Comparison of ENCODE assay signal across 27 cellular contexts in the genomic region with DNA sequence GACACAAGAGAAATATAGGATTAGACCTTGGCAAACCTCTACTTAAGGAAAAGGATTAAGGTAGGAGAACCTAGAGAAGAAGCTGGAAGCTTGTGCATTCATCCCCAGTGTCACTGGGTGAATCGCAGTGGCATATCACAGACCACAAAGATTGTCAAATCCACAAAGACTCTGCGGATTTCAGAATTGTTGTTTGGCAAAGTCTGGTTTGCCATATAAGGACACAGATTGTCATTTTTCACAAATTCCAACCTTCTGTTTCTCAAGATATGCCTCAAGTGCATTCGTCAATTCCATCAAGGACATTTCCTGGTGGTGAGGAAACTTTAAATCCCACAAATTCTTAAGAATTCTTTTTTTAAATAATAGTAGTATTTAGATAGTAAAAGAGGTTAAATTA.
"Had no signal": no experiment of that assay in that cellular context is flagged by ENCODE, and none has a peak within 500 bp of the region (broad histone marks: within the 10 kb centered on the region; RNA-seq: fewer than 3 reads in every experiment).

No MANE protein-coding gene starts in this region.

- H3K4me1 Mint-ChIP-seq: activated naive CD4-positive, alpha-beta T cell treated with anti-CD3 and anti-CD28 coated beads, Interleukin-2, amount 50 U/mL, for 24 hours; IgD-negative memory B cell had no signal

- H3K9me3 Mint-ChIP-seq: activated naive CD4-positive, alpha-beta T cell treated with anti-CD3 and anti-CD28 coated beads, Interleukin-2, amount 50 U/mL, for 24 hours; T-helper 1 cell treated with Interleukin-12 subunit alpha and Interleukin-12 subunit beta and Interleukin-4 antibody, amounts not matched to agents 30 μg/mL and 1 μg/mL, for 36 hours; WTC11 had no signal

- H3K4me3 Mint-ChIP-seq: activated CD8-positive, alpha-beta T cell treated with anti-CD3 and anti-CD28 coated beads, Interleukin-2, amount 10 ng/mL, durations not matched to agents 7 days and 5 days; activated naive CD4-positive, alpha-beta T cell treated with anti-CD3 and anti-CD28 coated beads, Interleukin-2, amount 50 U/mL, for 24 hours; IgD-negative memory B cell; T-helper 1 cell treated with Interleukin-12 subunit alpha and Interleukin-12 subunit beta and Interleukin-4 antibody, amounts not matched to agents 30 μg/mL and 1 μg/mL, for 36 hours; WTC11 had no signal

- H3K27ac ChIP-seq: RWPE1, SJCRH30 had no signal

- H3K4me3 ChIP-seq: SJCRH30 had no signal

- H3K36me3 Mint-ChIP-seq: activated naive CD4-positive, alpha-beta T cell treated with anti-CD3 and anti-CD28 coated beads, Interleukin-2, amount 50 U/mL, for 24 hours; IgD-negative memory B cell; WTC11 had no signal

- H3K27me3 Mint-ChIP-seq: IgD-negative memory B cell had no signal

- H3K36me3 ChIP-seq: SJCRH30 had no signal

- DNase-seq: activated CD4-positive, alpha-beta T cell treated with anti-CD3 and anti-CD28 coated beads for 48 hours; activated CD4-positive, alpha-beta T cell treated with anti-CD3 and anti-CD28 coated beads, Interleukin-2, amount 50 U/mL, for 4 hours; activated CD4-positive, CD25-positive, alpha-beta regulatory T cell treated with anti-CD3 and anti-CD28 coated beads, Interleukin-2, amount 50 U/mL, for 72 hours; activated CD8-positive, alpha-beta memory T cell treated with anti-CD3 and anti-CD28 coated beads, Interleukin-2, amount 50 U/mL, for 48 hours; activated CD8-positive, alpha-beta T cell treated with anti-CD3 and anti-CD28 coated beads, Interleukin-2, amount 10 ng/mL, durations not matched to agents 7 days and 5 days; activated T-cell treated with anti-CD3 and anti-CD28 coated beads, Interleukin-2, amount 50 U/mL, for 1 hour; amniotic stem cell; caudate nucleus; KG1; NCI-H1092 treated with DMSO at 0.1 percent for 48 hours; NCI-H1417 treated with DMSO at 0.1 percent for 48 hours; NCI-H1694; NCI-H2029; NCI-H2107; NCI-H2171 treated with DMSO at 0.1 percent for 48 hours; NCI-H345; NCI-H510A treated with DMSO at 0.1 percent for 48 hours; NCI-H69; NK-92 treated with Interleukin-12 subunit alpha and Interleukin-12 subunit beta, amount 100 ng/mL, for 24 hours; Right ventricle myocardium superior; SJCRH30; SW 1271 had no signal

- H3K27ac Mint-ChIP-seq: activated CD8-positive, alpha-beta T cell treated with anti-CD3 and anti-CD28 coated beads, Interleukin-2, amount 10 ng/mL, durations not matched to agents 7 days and 5 days; activated naive CD4-positive, alpha-beta T cell treated with anti-CD3 and anti-CD28 coated beads, Interleukin-2, amount 50 U/mL, for 24 hours; IgD-negative memory B cell; T-helper 1 cell treated with Interleukin-12 subunit alpha and Interleukin-12 subunit beta and Interleukin-4 antibody, amounts not matched to agents 30 μg/mL and 1 μg/mL, for 36 hours; WTC11 had no signal

- H3K27me3 ChIP-seq: SJCRH30 had no signal
